In the genomic region with DNA sequence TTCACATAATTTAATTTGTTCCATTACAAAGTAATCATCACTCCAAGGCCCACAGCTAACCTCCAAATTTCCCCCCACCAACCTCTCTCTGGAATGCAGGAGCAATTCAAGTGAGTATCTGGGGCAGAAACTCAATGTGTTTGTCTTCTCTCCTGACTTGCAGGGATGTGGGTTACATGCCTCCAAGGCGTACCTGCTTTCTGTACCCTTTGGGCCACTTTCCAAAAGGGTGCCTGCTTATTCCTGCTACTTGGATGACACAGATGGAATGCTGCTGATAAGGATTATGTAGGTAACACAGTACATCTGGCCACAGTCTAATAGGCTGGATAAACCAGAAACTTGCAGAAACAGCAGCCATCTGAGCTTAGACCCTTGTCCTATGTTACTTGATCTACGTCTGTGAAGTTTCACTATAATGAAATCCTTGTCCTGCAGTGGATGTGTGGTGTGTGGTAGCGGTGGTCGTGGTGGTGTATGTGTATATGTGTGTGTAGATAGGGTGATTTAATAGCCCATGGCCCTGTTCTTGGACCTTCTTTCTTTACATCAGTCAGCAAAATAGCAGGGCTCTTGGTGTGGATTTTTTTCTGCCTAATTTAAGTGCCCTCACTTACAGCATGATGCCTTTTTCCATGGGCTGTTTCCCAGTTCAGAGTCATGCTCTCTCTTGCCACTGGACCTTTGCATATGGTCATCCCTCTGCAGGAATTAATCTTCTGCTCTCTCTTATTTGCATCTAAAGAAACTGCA, we compare ENCODE assay signal across 2 cellular contexts.
TF ChIP-seq lines count a peak whose summit lies in the region.

No MANE protein-coding gene starts in this region.

TF ChIP-seq in HepG2, 621 proteins besides CTCF, POLR2A, EP300 and RAD21:
- TF ChIP-seq, protein P1, sequence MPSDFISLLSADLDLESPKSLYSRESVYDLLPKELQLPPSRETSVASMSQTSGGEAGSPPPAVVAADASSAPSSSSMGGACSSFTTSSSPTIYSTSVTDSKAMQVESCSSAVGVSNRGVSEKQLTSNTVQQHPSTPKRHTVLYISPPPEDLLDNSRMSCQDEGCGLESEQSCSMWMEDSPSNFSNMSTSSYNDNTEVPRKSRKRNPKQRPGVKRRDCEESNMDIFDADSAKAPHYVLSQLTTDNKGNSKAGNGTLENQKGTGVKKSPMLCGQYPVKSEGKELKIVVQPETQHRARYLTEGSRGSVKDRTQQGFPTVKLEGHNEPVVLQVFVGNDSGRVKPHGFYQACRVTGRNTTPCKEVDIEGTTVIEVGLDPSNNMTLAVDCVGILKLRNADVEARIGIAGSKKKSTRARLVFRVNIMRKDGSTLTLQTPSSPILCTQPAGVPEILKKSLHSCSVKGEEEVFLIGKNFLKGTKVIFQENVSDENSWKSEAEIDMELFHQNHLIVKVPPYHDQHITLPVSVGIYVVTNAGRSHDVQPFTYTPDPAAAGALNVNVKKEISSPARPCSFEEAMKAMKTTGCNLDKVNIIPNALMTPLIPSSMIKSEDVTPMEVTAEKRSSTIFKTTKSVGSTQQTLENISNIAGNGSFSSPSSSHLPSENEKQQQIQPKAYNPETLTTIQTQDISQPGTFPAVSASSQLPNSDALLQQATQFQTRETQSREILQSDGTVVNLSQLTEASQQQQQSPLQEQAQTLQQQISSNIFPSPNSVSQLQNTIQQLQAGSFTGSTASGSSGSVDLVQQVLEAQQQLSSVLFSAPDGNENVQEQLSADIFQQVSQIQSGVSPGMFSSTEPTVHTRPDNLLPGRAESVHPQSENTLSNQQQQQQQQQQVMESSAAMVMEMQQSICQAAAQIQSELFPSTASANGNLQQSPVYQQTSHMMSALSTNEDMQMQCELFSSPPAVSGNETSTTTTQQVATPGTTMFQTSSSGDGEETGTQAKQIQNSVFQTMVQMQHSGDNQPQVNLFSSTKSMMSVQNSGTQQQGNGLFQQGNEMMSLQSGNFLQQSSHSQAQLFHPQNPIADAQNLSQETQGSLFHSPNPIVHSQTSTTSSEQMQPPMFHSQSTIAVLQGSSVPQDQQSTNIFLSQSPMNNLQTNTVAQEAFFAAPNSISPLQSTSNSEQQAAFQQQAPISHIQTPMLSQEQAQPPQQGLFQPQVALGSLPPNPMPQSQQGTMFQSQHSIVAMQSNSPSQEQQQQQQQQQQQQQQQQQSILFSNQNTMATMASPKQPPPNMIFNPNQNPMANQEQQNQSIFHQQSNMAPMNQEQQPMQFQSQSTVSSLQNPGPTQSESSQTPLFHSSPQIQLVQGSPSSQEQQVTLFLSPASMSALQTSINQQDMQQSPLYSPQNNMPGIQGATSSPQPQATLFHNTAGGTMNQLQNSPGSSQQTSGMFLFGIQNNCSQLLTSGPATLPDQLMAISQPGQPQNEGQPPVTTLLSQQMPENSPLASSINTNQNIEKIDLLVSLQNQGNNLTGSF (CRISPR knock-in tag; IDR thresholded peaks at IDR 0.05), result no peak
- TF ChIP-seq MAFK (conservative IDR thresholded peaks at IDR 0.05 in 1 of 2, IDR thresholded peaks at IDR 0.05 in 1 of 2; ENCODE audit: low read length in 2 of 2), result peak; percentile 60 to 85
- peak; percentile 69 for TF ChIP-seq MAFF (IDR thresholded peaks at IDR 0.05; ENCODE audit: low read depth, low read length)
- TF ChIP-seq ZSCAN12 (CRISPR knock-in tag; IDR thresholded peaks at IDR 0.05), result no peak
- no peak for TF ChIP-seq ZNF296 (CRISPR knock-in tag; conservative IDR thresholded peaks at IDR 0.05)
TF ChIP-seq in HepG2: peak in this region for 2.

TF ChIP-seq in H1, 55 proteins besides CTCF, POLR2A, EP300 and RAD21:
- TF ChIP-seq RXRA (IDR thresholded peaks at IDR 0.05; ENCODE audit: insufficient read depth, low read depth, low read length) (no peak), TCF12 (IDR thresholded peaks at IDR 0.05; ENCODE audit: low read depth, low read length) (no peak), JUND (IDR thresholded peaks at IDR 0.05; ENCODE audit: low read length) (no peak), CHD1 (IDR thresholded peaks at IDR 0.05; ENCODE audit: low read depth, low read length) (no peak)
TF ChIP-seq in H1: peak in this region for 0.
